21 cellular contexts compared by ENCODE assay signal in the genomic region with DNA sequence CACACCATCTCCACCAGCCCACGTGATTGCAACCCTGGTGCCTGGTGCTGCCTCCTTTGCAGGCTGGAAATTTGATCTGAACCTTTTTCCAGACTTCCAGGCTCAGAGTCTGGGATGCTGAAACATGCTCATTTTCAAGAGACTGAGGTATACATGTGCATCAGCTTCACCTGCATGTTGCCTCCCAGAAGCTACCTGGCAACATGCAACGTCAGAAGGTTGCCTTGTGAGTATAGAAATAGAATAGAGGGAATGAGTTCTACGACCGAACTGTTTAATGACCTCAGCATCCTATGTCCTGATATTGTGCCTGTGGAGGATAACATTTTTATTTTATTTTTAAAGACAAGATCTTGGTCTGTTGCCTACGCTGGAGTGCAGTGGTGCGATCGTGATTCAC.
"Had no signal": no experiment of that assay in that cellular context is flagged by ENCODE, and none has a peak within 500 bp of the region (broad histone marks: within the 10 kb centered on the region; RNA-seq: fewer than 3 reads in every experiment).

No MANE protein-coding gene starts in this region.

- H3K4me1 ChIP-seq: prostate gland had no signal

- H3K27ac ChIP-seq: brain microvascular endothelial cell, prostate gland, tibial nerve had no signal

- H3K4me3 ChIP-seq: prostate gland, tibial nerve had no signal

- H3K27me3 ChIP-seq: brain microvascular endothelial cell, tibial nerve had no signal

- DNase-seq: activated B cell treated with CpG ODN at 0.5 μM for 24 hours; activated CD4-positive, alpha-beta T cell treated with anti-CD3 and anti-CD28 coated beads for 48 hours; activated CD8-positive, alpha-beta memory T cell treated with anti-CD3 and anti-CD28 coated beads for 24 hours; activated naive CD4-positive, alpha-beta T cell treated with Interleukin-2 at 50 U/mL for 16 hours; anterior cingulate cortex; brain microvascular endothelial cell; cerebellar nuclear complex; effector CD8-positive, alpha-beta T cell; foreskin fibroblast; glutamatergic neuron; mesendoderm; nephron progenitor cell; right cardiac atrium; small intestine; stimulated activated CD4-positive, alpha-beta T cell treated with anti-CD3 and anti-CD28 coated beads, Interleukin-4, amount 100 ng/mL, for 4 hours; stimulated activated CD8-positive, alpha-beta memory T cell treated with anti-CD3 and anti-CD28 coated beads, Interleukin-4, amount 100 ng/mL, for 48 hours; stimulated activated naive CD4-positive, alpha-beta T cell treated with Interleukin-2 at 50 U/mL for 16 hours; substantia nigra; T-helper 17 cell had no signal

- H3K36me3 ChIP-seq: brain microvascular endothelial cell, prostate gland, tibial nerve had no signal
